Comparison of ENCODE assay signal across 16 cellular contexts in the genomic region with DNA sequence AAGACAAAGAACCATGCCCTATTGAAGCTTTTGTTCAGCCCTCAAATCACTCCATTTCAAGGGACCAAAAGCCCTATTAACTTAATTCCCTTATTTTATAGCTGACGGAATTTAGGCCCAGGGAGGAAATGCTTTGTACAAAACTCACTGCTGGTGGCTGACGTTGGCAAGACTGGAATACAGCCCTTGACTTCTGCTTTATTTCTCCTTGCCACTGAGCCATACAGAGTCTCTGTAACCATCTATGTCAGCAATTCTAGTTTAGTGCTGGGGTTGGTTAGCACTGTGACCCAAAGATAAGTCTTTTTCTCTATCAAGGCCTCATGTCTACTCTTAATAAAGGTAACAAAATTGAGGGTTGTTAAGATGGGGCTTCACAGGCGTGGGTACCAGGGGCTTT.
"Had no signal": no experiment of that assay in that cellular context is flagged by ENCODE, and none has a peak within 500 bp of the region (broad histone marks: within the 10 kb centered on the region; RNA-seq: fewer than 3 reads in every experiment).

No MANE protein-coding gene starts in this region.

- H3K4me3 ChIP-seq: esophagus muscularis mucosa, heart right ventricle, ovary, stomach had no signal

- H3K27ac ChIP-seq: ovary had no signal

- DNase-seq: activated CD4-positive, alpha-beta T cell treated with anti-CD3 and anti-CD28 coated beads for 1 hour; activated CD4-positive, alpha-beta T cell treated with anti-CD3 and anti-CD28 coated beads, Interleukin-2, amount 50 U/mL, for 48 hours; activated CD8-positive, alpha-beta memory T cell treated with anti-CD3 and anti-CD28 coated beads, Interleukin-2, amount 10 ng/mL, durations not matched to agents 7 days and 5 days; activated effector memory CD4-positive, alpha-beta T cell treated with Interleukin-2 at 50 U/mL for 16 hours; activated T-cell treated with anti-CD3 and anti-CD28 coated beads, Interleukin-2, amount 50 U/mL, for 24 hours; amygdala; foreskin melanocyte; heart right ventricle; nephron progenitor cell; ovary; retina; stomach; SW 1271; T-helper 9 cell had no signal

- H3K9me3 ChIP-seq: esophagus muscularis mucosa, heart right ventricle, ovary, stomach had no signal

- ATAC-seq: activated CD8-positive, alpha-beta memory T cell treated with anti-CD3 and anti-CD28 coated beads, Interleukin-2, amount 10 ng/mL, durations not matched to agents 7 days and 5 days; activated naive CD4-positive, alpha-beta T cell treated with anti-CD3 and anti-CD28 coated beads, Interleukin-2, amount 50 U/mL, for 72 hours had no signal

- H3K36me3 ChIP-seq: esophagus muscularis mucosa, heart right ventricle, ovary, stomach had no signal

- H3K27me3 ChIP-seq: esophagus muscularis mucosa, heart right ventricle, ovary, stomach had no signal
